Comparison of ENCODE assay signal across 25 cellular contexts in the genomic region with DNA sequence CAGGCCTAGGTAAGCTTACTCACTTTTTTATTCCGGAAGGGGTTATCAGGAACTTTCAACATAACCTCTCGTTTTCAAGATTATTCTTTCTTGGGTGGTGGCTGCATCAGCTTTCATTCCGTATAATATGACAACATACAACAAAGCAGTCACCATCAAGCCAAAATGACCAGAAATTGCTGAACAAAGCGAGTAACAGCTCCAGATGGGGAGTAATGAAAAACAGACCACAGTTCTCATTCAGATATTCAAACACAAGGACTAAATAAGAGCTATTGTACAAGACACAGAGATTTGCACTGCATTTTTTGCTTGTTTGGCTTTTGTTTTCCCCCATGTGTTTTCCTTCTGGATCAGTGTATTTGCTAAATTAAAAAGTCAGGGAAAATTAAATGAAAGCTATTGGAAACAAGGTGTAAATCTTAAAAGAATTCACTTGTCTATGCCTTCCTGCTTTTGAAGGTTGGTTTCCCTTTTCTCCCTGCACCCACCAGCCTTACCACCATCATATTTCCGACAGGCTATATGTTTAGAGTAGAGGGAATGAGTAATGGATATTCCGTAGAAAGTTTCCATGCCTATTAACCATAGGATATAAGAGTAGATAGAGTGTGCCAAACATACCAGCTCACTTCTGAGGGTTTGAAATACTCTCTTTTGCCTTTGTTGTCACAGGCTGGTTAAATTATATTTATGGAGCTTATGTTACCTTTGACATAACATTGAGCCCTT.
DNase-seq lines count a peak whose midpoint lies in the region; ATAC-seq, FAIRE-seq and TF ChIP-seq lines count a peak whose summit lies in the region.
"Had no signal": no experiment of that assay in that cellular context is flagged by ENCODE, and none has a peak within 500 bp of the region (broad histone marks: within the 10 kb centered on the region; RNA-seq: fewer than 3 reads in every experiment).

No MANE protein-coding gene starts in this region.

- TF ChIP-seq CTCF in cardiac muscle cell (IDR thresholded peaks at IDR 0.05; ENCODE audit: low read depth, low read length) (no peak), endothelial cell of umbilical vein (IDR thresholded peaks at IDR 0.05; ENCODE audit: extremely low read depth in 1 of 2, insufficient read depth in 1 of 2, low read depth in 1 of 2, low read length in 2 of 2) (no peak), psoas muscle (IDR thresholded peaks at IDR 0.05) (no peak), osteoblast (IDR thresholded peaks at IDR 0.05; ENCODE audit: extremely low read depth, low read depth, low read length) (no peak)

- no peaks in the 10 kb centered on the region for H3K4me1 ChIP-seq in cardiac muscle cell (ENCODE audit: low read depth)
- H3K4me1 ChIP-seq in endothelial cell of umbilical vein (ENCODE audit: control insufficient read depth, extremely low read depth, insufficient read depth, low read length), result no peaks in the 10 kb centered on the region
- no peaks in the 10 kb centered on the region for H3K4me1 ChIP-seq in psoas muscle
- H3K4me1 ChIP-seq in osteoblast (ENCODE audit: insufficient read depth, low read length), result no peaks in the 10 kb centered on the region

- no peak for FAIRE-seq in endothelial cell of umbilical vein (lab: Jason Lieb, UNC)
- FAIRE-seq: islet of Langerhans had no signal

- no peak overlapping the region for H3K9ac ChIP-seq in endothelial cell of umbilical vein (replicated peaks; ENCODE audit: extremely low read depth, insufficient read depth, low read length)

- CTCF ChIA-PET in endothelial cell of umbilical vein (lab: Charles Lee), result interaction anchor here (0.6 to 2.0 kb wide), 5 partner anchors 10 to 645 kb away, joined by 3 to 6 read pairs (median 4); no protein-coding TSS in a partner anchor

- H2AFZ ChIP-seq in endothelial cell of umbilical vein (ENCODE audit: low read depth, low read length), result no peak overlapping the region
- no peak overlapping the region for H2AFZ ChIP-seq in osteoblast (ENCODE audit: low read length)

- no peaks in the 10 kb centered on the region for H3K9me1 ChIP-seq in endothelial cell of umbilical vein (replicated peaks; ENCODE audit: control insufficient read depth, extremely low read depth, insufficient read depth, low read length)

- H3K27me3 ChIP-seq in cardiac muscle cell (no peaks in the 10 kb centered on the region), endothelial cell of umbilical vein (ENCODE audit: control insufficient read depth in 2 of 2, insufficient read depth in 2 of 2, low read length in 2 of 2) (no peaks in the 10 kb centered on the region), psoas muscle (ENCODE audit: insufficient read depth in 3 of 3, low read length in 2 of 3) (no peaks in the 10 kb centered on the region), osteoblast (ENCODE audit: insufficient read depth, low read length) (no peaks in the 10 kb centered on the region)
- H3K27me3 ChIP-seq: brain microvascular endothelial cell, stomach had no signal

- no peak for TF ChIP-seq POLR2A in endothelial cell of umbilical vein (IDR thresholded peaks at IDR 0.05; ENCODE audit: low read depth, low read length)

- H4K20me1 ChIP-seq in endothelial cell of umbilical vein (replicated peaks; ENCODE audit: control insufficient read depth, extremely low read depth, insufficient read depth, low read length), result no peaks in the 10 kb centered on the region
- no peaks in the 10 kb centered on the region for H4K20me1 ChIP-seq in osteoblast (ENCODE audit: insufficient read depth, low read length)

- H3K27ac ChIP-seq in cardiac muscle cell, result peak overlapping the region; percentile 14
- H3K27ac ChIP-seq in endothelial cell of umbilical vein (ENCODE audit: insufficient read depth, low read depth, low read length), result no peak overlapping the region
- H3K27ac ChIP-seq in psoas muscle, result no peak overlapping the region
- no peak overlapping the region for H3K27ac ChIP-seq in osteoblast (ENCODE audit: low read depth, low read length)
- H3K27ac ChIP-seq: brain microvascular endothelial cell, epithelial cell of prostate, stomach had no signal

- H3K36me3 ChIP-seq in cardiac muscle cell, result no peaks in the 10 kb centered on the region
- H3K36me3 ChIP-seq in endothelial cell of umbilical vein (ENCODE audit: control insufficient read depth in 2 of 2, extremely low read depth in 1 of 2, insufficient read depth in 2 of 2, low read length in 2 of 2), result no peaks in the 10 kb centered on the region
- H3K36me3 ChIP-seq in psoas muscle (ENCODE audit: insufficient read depth in 1 of 2, low read depth in 1 of 2), result no peaks in the 10 kb centered on the region
- no peaks in the 10 kb centered on the region for H3K36me3 ChIP-seq in osteoblast (ENCODE audit: insufficient read depth, low read length)
- H3K36me3 ChIP-seq: brain microvascular endothelial cell, stomach had no signal

- no peaks in the 10 kb centered on the region for H3K79me2 ChIP-seq in endothelial cell of umbilical vein (ENCODE audit: control insufficient read depth, insufficient read depth, low read length)
- H3K79me2 ChIP-seq in osteoblast (ENCODE audit: insufficient read depth, low read length), result no peaks in the 10 kb centered on the region

- 73 to 79% (median 75%) methylated on average over 6 of the region's 6 CpGs for WGBS in psoas muscle, 3 donors

- intact Hi-C loops in left cardiac atrium (cut with DNase I) (no loop called here), endothelial cell of umbilical vein (cut with micrococcal nuclease) (no loop called here), psoas muscle (cut with DNase I) (no loop called here)

- POLR2A ChIA-PET in endothelial cell of umbilical vein (lab: Charles Lee), result no interaction called here

- DNase-seq in cardiac muscle cell (ENCODE audit: low read depth in 1 of 2, low spot score in 1 of 2), result peak in 1 of 2 donors; percentile 57
- no peak for DNase-seq in left cardiac atrium
- DNase-seq in endothelial cell of umbilical vein (ENCODE audit: low read depth, low spot score), result peak; percentile 29
- DNase-seq in iris pigment epithelial cell (ENCODE audit: low read depth), result peak; percentile 34
- DNase-seq in HUDEP-2 (lab: John Stamatoyannopoulos, UW; ENCODE audit: unreplicated experiment in 76 of 76), result no peak
- no peak for DNase-seq in psoas muscle
- no peak for DNase-seq in osteoblast (ENCODE audit: insufficient read length, low spot score, missing footprints)
- DNase-seq in DMS 273 treated with DMSO at 0.1 percent for 48 hours (lab: John Stamatoyannopoulos, UW), result no peak
- DNase-seq: activated naive CD8-positive, alpha-beta T cell treated with anti-CD3 and anti-CD28 coated beads, Interleukin-2, amount 10 ng/mL, durations not matched to agents 7 days and 5 days; brain microvascular endothelial cell; GDM1; HCEC 1CT; mammary epithelial cell; naive thymus-derived CD4-positive, alpha-beta T cell; NCI-H1417 treated with DMSO at 0.1 percent for 48 hours; NCI-H69; posterior cingulate gyrus; stimulated activated CD4-positive, alpha-beta T cell treated with anti-CD3 and anti-CD28 coated beads, Interleukin-2, amount 100 ng/mL, for 48 hours; stomach; T-helper 9 cell had no signal

- no peaks in the 10 kb centered on the region for H3K9me3 ChIP-seq in cardiac muscle cell (ENCODE audit: low read depth)
- H3K9me3 ChIP-seq in endothelial cell of umbilical vein (replicated peaks; ENCODE audit: control insufficient read depth, insufficient read depth, low read length), result no peaks in the 10 kb centered on the region
- H3K9me3 ChIP-seq in psoas muscle, result no peaks in the 10 kb centered on the region
- H3K9me3 ChIP-seq in osteoblast (ENCODE audit: low read depth, low read length), result no peaks in the 10 kb centered on the region
- H3K9me3 ChIP-seq: stomach had no signal

- no TSS peak for BruUV-seq in endothelial cell of umbilical vein (replicated peaks; lab: Mats Ljungman, UMichigan)

- H3K4me3 ChIP-seq in cardiac muscle cell, result no peak overlapping the region
- H3K4me3 ChIP-seq in endothelial cell of umbilical vein (replicated peaks in 1 of 3; ENCODE audit: insufficient read depth in 1 of 3, low read depth in 1 of 3, low read length in 3 of 3), result no peak overlapping the region
- H3K4me3 ChIP-seq in psoas muscle, result no peak overlapping the region
- H3K4me3 ChIP-seq in osteoblast (ENCODE audit: insufficient read depth, low read length), result no peak overlapping the region
- H3K4me3 ChIP-seq: skin epidermis, stomach had no signal

- H3K4me2 ChIP-seq in endothelial cell of umbilical vein (ENCODE audit: insufficient read depth, low read length), result no peak overlapping the region
- no peak overlapping the region for H3K4me2 ChIP-seq in osteoblast (ENCODE audit: insufficient read depth, low read length)

- ATAC-seq in left cardiac atrium (no peak), psoas muscle (no peak)
- ATAC-seq: activated CD4-positive, CD25-positive, alpha-beta regulatory T cell treated with anti-CD3 and anti-CD28 coated beads, Interleukin-2, amount 50 U/mL, for 24 hours; activated T-helper 17 cell treated with anti-CD3 and anti-CD28 coated beads, Interleukin-2, amount 50 U/mL, for 72 hours; naive thymus-derived CD4-positive, alpha-beta T cell had no signal

- dilution Hi-C loops in endothelial cell of umbilical vein (cut with MboI; ENCODE audit: extremely low pct_ligation_motif_present, low sequenced_read_pairs), result no loop called here

TF ChIP-seq in endothelial cell of umbilical vein, 7 proteins besides CTCF, POLR2A, EP300 and RAD21:
- no peak for TF ChIP-seq JUN (IDR thresholded peaks at IDR 0.05; ENCODE audit: borderline replicate concordance, insufficient read depth, insufficient read length, low read depth)
- TF ChIP-seq, protein P1, sequence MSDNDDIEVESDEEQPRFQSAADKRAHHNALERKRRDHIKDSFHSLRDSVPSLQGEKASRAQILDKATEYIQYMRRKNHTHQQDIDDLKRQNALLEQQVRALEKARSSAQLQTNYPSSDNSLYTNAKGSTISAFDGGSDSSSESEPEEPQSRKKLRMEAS (IDR thresholded peaks at IDR 0.05; ENCODE audit: insufficient read depth, insufficient read length), result no peak

Comparison
In these comparisons a context has a peak if more than half of its experiments do, and no peak if none do; other contexts are left out.
1. DNase-seq: peak in endothelial cell of umbilical vein (single experiment) and iris pigment epithelial cell (single experiment); none in left cardiac atrium (single experiment), HUDEP-2 (0 of 76), psoas muscle (0 of 2), osteoblast (single experiment) and DMS 273 treated with DMSO at 0.1 percent for 48 hours (single experiment).